In genomic region chr3:170740726-170741591, GRCh38 we compare ENCODE assay signal across 8 cellular contexts.
DNase-seq lines count a peak whose midpoint lies in the region; FAIRE-seq and TF ChIP-seq lines count a peak whose summit lies in the region.

No MANE protein-coding gene starts in this region.

- no peak overlapping the region for H3K4me3 ChIP-seq in skeletal muscle tissue (ENCODE audit: low read length in 3 of 3)

- no peaks in the 10 kb centered on the region for H3K79me1 ChIP-seq in H9 (ENCODE audit: insufficient read depth, low read depth, low read length, poor library complexity, severe bottlenecking)

- H3K36me3 Mint-ChIP-seq in HFFc6 (ENCODE audit: low read depth) (no peaks in the 10 kb centered on the region), H9 (ENCODE audit: insufficient read depth in 1 of 3, low read depth in 3 of 3) (peaks cover 0 to 7% (median 6%) of the 10 kb centered on the region in 3 experiments; a peak in 2 of 7 replicates)

- H3K27me3 Mint-ChIP-seq in HFFc6 (ENCODE audit: insufficient read depth), result no peaks in the 10 kb centered on the region
- no peaks in the 10 kb centered on the region; the same call in 1 of the 2 replicates for H3K27me3 Mint-ChIP-seq in H9 (ENCODE audit: low read depth)

- no peak overlapping the region for H3K4ac ChIP-seq in H9 (ENCODE audit: low read depth, low read length)

- H3K9me3 Mint-ChIP-seq in HFFc6, result no peaks in the 10 kb centered on the region; the same call in 1 of the 2 replicates
- peaks cover 8 to 10% of the 10 kb centered on the region in 2 experiments for H3K9me3 Mint-ChIP-seq in H9

- H3K27ac ChIP-seq in skeletal muscle tissue (ENCODE audit: low read depth, low read length) (peak overlapping the region; percentile 75), H9 (ENCODE audit: insufficient read length, low read depth, low read length) (no peak overlapping the region)

- peaks cover 0 to 12% (median 6%) of the 10 kb centered on the region in 3 donors for H3K4me1 ChIP-seq in skeletal muscle tissue (ENCODE audit: control insufficient read depth in 3 of 3, insufficient read depth in 3 of 3, low read length in 3 of 3)
- no peaks in the 10 kb centered on the region for H3K4me1 ChIP-seq in H9 (ENCODE audit: insufficient read depth, low read length)

- no peak overlapping the region for H2BK5ac ChIP-seq in H9 (ENCODE audit: insufficient read length, low read length)

- H2BK15ac ChIP-seq in H9 (ENCODE audit: low read depth, low read length), result no peak overlapping the region

- H3K4me3 Mint-ChIP-seq in HFFc6 (peak overlapping the region; percentile 82), H9 (no peak overlapping the region)

- H3K27ac Mint-ChIP-seq in HFFc6, result peak overlapping the region; percentile 96
- H3K27ac Mint-ChIP-seq in H9, result no peak overlapping the region; a peak in 1 of 7 replicates

- no peak overlapping the region for H3K4me2 ChIP-seq in H9 (ENCODE audit: insufficient read depth, insufficient read length, low read length)

- DNase-seq in HFFc6 (peak; percentile 81), SW480 (ENCODE audit: low spot score) (peak; percentile 71), head of caudate nucleus (peak; percentile 45 to 91 (median 75)), SHP77 (lab: John Stamatoyannopoulos, UW) (no peak), H9 (no peak), GM19239 (ENCODE audit: insufficient read length, low spot score) (no peak), NCI-H774 (lab: John Stamatoyannopoulos, UW) (no peak)

- H3K4me1 Mint-ChIP-seq in HFFc6 (ENCODE audit: low read depth) (peaks cover 89% of the 10 kb centered on the region), H9 (peaks cover 2 to 3% of the 10 kb centered on the region in 2 experiments; a peak in 1 of 4 replicates)

- H3K23me2 ChIP-seq in H9 (ENCODE audit: insufficient read length, low read depth, low read length, poor library complexity, severe bottlenecking), result no peaks in the 10 kb centered on the region

- H2BK120ac ChIP-seq in H9 (ENCODE audit: low read depth, low read length, poor library complexity, severe bottlenecking), result no peak overlapping the region

- H3K56ac ChIP-seq in H9 (ENCODE audit: insufficient read length, low read depth, low read length), result no peak overlapping the region

- H3K27me3 ChIP-seq in skeletal muscle tissue (ENCODE audit: control insufficient read depth in 3 of 3, insufficient read depth in 3 of 3, low read length in 3 of 3) (no peaks in the 10 kb centered on the region), H9 (ENCODE audit: insufficient read depth, low read length) (no peaks in the 10 kb centered on the region; the same call in 1 of the 2 replicates)

- H2AK5ac ChIP-seq in H9 (ENCODE audit: insufficient read length, low read length), result no peak overlapping the region

- H3K79me2 ChIP-seq in H9 (ENCODE audit: insufficient read depth, low read length), result no peaks in the 10 kb centered on the region

- H3T11ph ChIP-seq in H9 (ENCODE audit: low read length), result no peak overlapping the region

- WGBS in H9 (ENCODE audit: extremely low coverage, insufficient read length, low lambda C conversion rate), result no CpG with 5 or more reads among the region's 10 CpGs

- no peak overlapping the region for H3K14ac ChIP-seq in H9 (ENCODE audit: insufficient read depth, low read length)

- no peak overlapping the region for H4K91ac ChIP-seq in H9 (ENCODE audit: insufficient read length, low read depth, low read length)

- FAIRE-seq in GM19239 (lab: Jason Lieb, UNC), result no peak

- peak overlapping the region in 1 of 3 donors; percentile 55 for H3K9ac ChIP-seq in skeletal muscle tissue (ENCODE audit: low read depth in 1 of 3, low read length in 3 of 3)
- no peak overlapping the region for H3K9ac ChIP-seq in H9 (ENCODE audit: extremely low read depth, insufficient read length, low read length)

- H3K9me3 ChIP-seq in skeletal muscle tissue (ENCODE audit: control insufficient read depth in 3 of 3, low read length in 3 of 3) (no peaks in the 10 kb centered on the region), H9 (ENCODE audit: control insufficient read depth, low read depth, low read length) (no peaks in the 10 kb centered on the region)

- TF ChIP-seq CTCF in HFFc6 (IDR thresholded peaks at IDR 0.05), result no peak
- no peak for TF ChIP-seq CTCF in H9 (conservative IDR thresholded peaks at IDR 0.05)

- H4K20me1 ChIP-seq in H9 (ENCODE audit: control insufficient read depth, insufficient read depth, insufficient read length), result no peaks in the 10 kb centered on the region

- no peak overlapping the region for H2AFZ ChIP-seq in H9 (ENCODE audit: low read length)

- no peak overlapping the region for H4K5ac ChIP-seq in H9 (ENCODE audit: insufficient read length, low read depth, low read length)

- intact Hi-C loops in head of caudate nucleus (cut with DNase I), result no loop called here

- H4K8ac ChIP-seq in H9 (replicated peaks; ENCODE audit: insufficient read length, low read depth, low read length), result no peak overlapping the region

- no peak overlapping the region for H2BK20ac ChIP-seq in H9 (ENCODE audit: low read depth, low read length, poor library complexity, severe bottlenecking)

- H3K36me3 ChIP-seq in skeletal muscle tissue (ENCODE audit: control insufficient read depth in 3 of 3, insufficient read depth in 3 of 3, low read length in 3 of 3), result no peaks in the 10 kb centered on the region

- H3K23ac ChIP-seq in H9 (ENCODE audit: insufficient read length, low read depth, low read length), result no peak overlapping the region

- H3K18ac ChIP-seq in H9 (ENCODE audit: insufficient read length, low read depth, low read length), result no peak overlapping the region

- no peak overlapping the region for H2BK12ac ChIP-seq in H9 (ENCODE audit: insufficient read length, low read depth, low read length)

Comparison
In these comparisons a context has a peak if more than half of its experiments do, and no peak if none do; other contexts are left out.
1. DNase-seq: peak in HFFc6 (single experiment), SW480 (single experiment) and head of caudate nucleus (42 of 42); none in SHP77 (0 of 2), H9 (single experiment), GM19239 (single experiment) and NCI-H774 (single experiment).